ENCODE assay signal across 10 cellular contexts in the genomic region with DNA sequence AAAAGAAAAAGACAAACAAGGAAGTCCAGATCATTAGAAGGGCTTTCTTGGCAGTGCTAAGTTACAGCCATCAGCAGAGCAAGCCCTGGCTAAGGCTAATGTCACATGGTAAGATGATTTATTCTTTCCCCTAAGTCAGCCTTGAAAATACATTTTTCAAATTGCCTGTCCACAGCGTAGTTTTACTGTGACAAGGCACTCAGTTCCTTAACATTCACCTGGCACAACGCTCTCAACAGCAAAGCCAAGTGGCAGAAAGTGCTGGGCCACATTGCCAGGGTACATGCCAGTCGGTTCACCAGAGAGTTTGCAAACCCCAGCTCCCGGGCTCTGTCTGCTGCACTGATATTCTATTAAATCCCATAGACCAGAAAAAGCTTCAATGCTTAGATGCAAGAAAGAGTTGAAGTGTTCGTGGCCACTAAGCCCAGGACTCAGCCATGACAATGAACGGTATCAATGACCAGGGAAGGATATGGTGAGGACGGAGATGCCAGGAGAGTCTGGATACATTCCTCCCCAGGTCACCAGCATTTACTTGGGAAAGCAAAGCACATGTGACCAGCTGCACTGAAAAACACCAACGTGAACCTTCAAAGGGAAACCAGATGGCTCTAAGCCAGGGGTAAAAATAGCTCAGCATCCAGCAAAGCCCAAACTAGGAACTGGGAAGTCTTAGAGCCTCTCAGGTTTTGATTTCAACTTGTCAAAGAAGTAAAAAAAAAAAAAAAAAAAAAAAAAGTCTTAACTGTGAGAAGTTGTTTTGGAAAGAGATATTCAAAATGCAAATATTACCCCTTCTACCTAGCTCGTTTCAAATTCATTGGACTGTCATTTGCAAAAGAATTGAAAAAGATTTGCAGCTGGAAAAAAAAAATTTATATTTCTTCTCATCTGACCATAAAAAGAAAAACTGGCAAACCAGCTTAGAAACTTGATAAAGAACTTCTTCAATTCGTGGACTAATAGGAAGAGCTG. TPM values are rescaled to one million over a fixed set of nuclear protein-coding genes. Genes with fewer than 3 reads are reported as not detected.
DNase-seq lines count a peak whose midpoint lies in the region; ATAC-seq and TF ChIP-seq lines count a peak whose summit lies in the region.
"Had no signal": no experiment of that assay in that cellular context is flagged by ENCODE, and none has a peak within 500 bp of the region (broad histone marks: within the 10 kb centered on the region; RNA-seq: fewer than 3 reads in every experiment).

No MANE protein-coding gene starts in this region.

- intact Hi-C loops in esophagus squamous epithelium (cut with DNase I) (no loop called here), aorta (cut with DNase I) (loop anchor here in 1 of 2 donors (2.0 kb wide), 2 partner anchors 24 to 76 kb away; a partner anchor contains a TSS)

- no peak for DNase-seq in activated naive CD4-positive, alpha-beta T cell treated with anti-CD3 and anti-CD28 coated beads, Interleukin-2, amount 50 U/mL, for 72 hours (ENCODE audit: low spot score in 2 of 2)
- no peak for DNase-seq in activated naive CD4-positive, alpha-beta T cell treated with anti-CD3 and anti-CD28 coated beads, Interleukin-2, amount 50 U/mL, for 16 hours
- DNase-seq in esophagus squamous epithelium (lab: John Stamatoyannopoulos, UW) (no peak), myocyte (ENCODE audit: low read depth) (peak; percentile 97), aorta (peak; percentile 58 to 76), HUDEP-2 (lab: John Stamatoyannopoulos, UW; ENCODE audit: unreplicated experiment in 76 of 76) (no peak), GM13976 (ENCODE audit: low spot score) (no peak)
- DNase-seq: immature natural killer cell, NCI-H2171 treated with DMSO at 0.1 percent for 48 hours had no signal

- ATAC-seq in activated naive CD4-positive, alpha-beta T cell treated with anti-CD3 and anti-CD28 coated beads, Interleukin-2, amount 50 U/mL, for 72 hours, result peak; percentile 30 to 50
- ATAC-seq in aorta (ENCODE audit: low FRiP score) (peak; percentile 88), GM21447 (IDR thresholded peaks at IDR 0.05; ENCODE audit: unreplicated experiment) (no peak)

- H3K4me1 ChIP-seq in esophagus squamous epithelium (peaks cover 9 to 41% (median 24%) of the 10 kb centered on the region in 3 donors), aorta (ENCODE audit: control insufficient read depth in 1 of 2, insufficient read depth in 2 of 2, low read length in 2 of 2) (peaks cover 0 to 5% of the 10 kb centered on the region in 2 donors)

- no peak for TF ChIP-seq CTCF in esophagus squamous epithelium (IDR thresholded peaks at IDR 0.05)
- no peak for TF ChIP-seq CTCF in GM13976 (IDR thresholded peaks at IDR 0.05; ENCODE audit: borderline replicate concordance, control extremely low read depth, extremely low read depth, insufficient read depth, missing control alignments)

- H3K27me3 ChIP-seq in esophagus squamous epithelium (no peaks in the 10 kb centered on the region), aorta (ENCODE audit: control insufficient read depth in 1 of 2, insufficient read depth in 2 of 2, low read length in 1 of 2) (no peaks in the 10 kb centered on the region)

- H3K4me3 ChIP-seq in esophagus squamous epithelium (peak overlapping the region in 3 of 4 donors; percentile 0 to 39 (median 12)), aorta (ENCODE audit: low read length in 2 of 2) (no peak overlapping the region)

- in situ Hi-C loops in GM13976 (cut with MboI; ENCODE audit: low sequenced_read_pairs, unreplicated experiment), result no loop called here

- TF ChIP-seq POLR2A in esophagus squamous epithelium (IDR thresholded peaks at IDR 0.05), result no peak

- no peaks in the 10 kb centered on the region for H3K9me3 ChIP-seq in esophagus squamous epithelium
- no peaks in the 10 kb centered on the region for H3K9me3 ChIP-seq in aorta (ENCODE audit: control insufficient read depth, low read length)

- H3K36me3 Mint-ChIP-seq in activated naive CD4-positive, alpha-beta T cell treated with anti-CD3 and anti-CD28 coated beads, Interleukin-2, amount 50 U/mL, for 72 hours, result peaks cover 0 to 7% of the 10 kb centered on the region in 2 donors

- no peaks in the 10 kb centered on the region for H3K36me3 ChIP-seq in esophagus squamous epithelium
- no peaks in the 10 kb centered on the region for H3K36me3 ChIP-seq in aorta (ENCODE audit: control insufficient read depth in 1 of 2, insufficient read depth in 2 of 2, low read length in 1 of 2)

- WGBS in esophagus squamous epithelium, 2 donors, result 15 to 27% methylated on average over 10 of the region's 10 CpGs
- 1 to 3% methylated on average over 10 of the region's 10 CpGs for WGBS in aorta, 2 donors

- H3K9me3 Mint-ChIP-seq in activated naive CD4-positive, alpha-beta T cell treated with anti-CD3 and anti-CD28 coated beads, Interleukin-2, amount 50 U/mL, for 72 hours, result no peaks in the 10 kb centered on the region
- H3K9me3 Mint-ChIP-seq: immature natural killer cell had no signal

- peak overlapping the region in 1 of 2 donors; percentile 68 for H3K27ac Mint-ChIP-seq in activated naive CD4-positive, alpha-beta T cell treated with anti-CD3 and anti-CD28 coated beads, Interleukin-2, amount 50 U/mL, for 72 hours

- peak overlapping the region; percentile 72 to 84 (median 80) for H3K27ac ChIP-seq in esophagus squamous epithelium
- peak overlapping the region; percentile 62 to 97 for H3K27ac ChIP-seq in aorta (ENCODE audit: low read depth in 1 of 2, low read length in 2 of 2)

RNA-seq across cellular contexts. Expression of a gene that starts 23.9 kb away (rescaled TPM):
- total RNA-seq in activated naive CD4-positive, alpha-beta T cell treated with anti-CD3 and anti-CD28 coated beads, Interleukin-2, amount 50 U/mL, for 72 hours, result 10 to 100 TPM; 13.2 to 24.4 TPM
- 10 to 100 TPM; 34.3 to 43.3 (median 37.0) TPM for total RNA-seq in esophagus squamous epithelium
- 3.6 and 5.6 TPM in 2 replicates for total RNA-seq in myocyte
- 4.2 TPM for polyA plus RNA-seq in myocyte (2012)
- 10 to 100 TPM; 38.0 to 95.3 TPM for total RNA-seq in aorta
- 10 to 100 TPM; 11.0 to 16.9 TPM for polyA plus RNA-seq in aorta

Comparison
In these comparisons a context has a peak if more than half of its experiments do, and no peak if none do; other contexts are left out.
1. DNase-seq: peak in myocyte (single experiment) and aorta (2 of 2); none in activated naive CD4-positive, alpha-beta T cell treated with anti-CD3 and anti-CD28 coated beads, Interleukin-2, amount 50 U/mL, for 72 hours (0 of 2), activated naive CD4-positive, alpha-beta T cell treated with anti-CD3 and anti-CD28 coated beads, Interleukin-2, amount 50 U/mL, for 16 hours (single experiment), esophagus squamous epithelium (single experiment), HUDEP-2 (0 of 76) and GM13976 (single experiment).
2. H3K4me3 ChIP-seq: peak in esophagus squamous epithelium (3 of 4); none in aorta (0 of 2).